In genomic region chr9:133367221-133367620, GRCh38 we compare ENCODE assay signal across 16 cellular contexts. TPM values are rescaled to one million over a fixed set of nuclear protein-coding genes. Genes with fewer than 3 reads are reported as not detected.
DNase-seq lines count a peak whose midpoint lies in the region; ATAC-seq and TF ChIP-seq lines count a peak whose summit lies in the region.
"Had no signal": no experiment of that assay in that cellular context is flagged by ENCODE, and none has a peak within 500 bp of the region (broad histone marks: within the 10 kb centered on the region; RNA-seq: fewer than 3 reads in every experiment).

No MANE protein-coding gene starts in this region.

- H3K27ac Mint-ChIP-seq in activated naive CD8-positive, alpha-beta T cell treated with anti-CD3 and anti-CD28 coated beads, Interleukin-2, amount 10 ng/mL, durations not matched to agents 7 days and 5 days = peak overlapping the region; percentile 53
- H3K27ac Mint-ChIP-seq in activated naive CD8-positive, alpha-beta T cell treated with anti-CD3 and anti-CD28 coated beads for 36 hours = no peak overlapping the region

- peaks cover 63 to 78% (median 71%) of the 10 kb centered on the region in 4 donors for H3K36me3 ChIP-seq in stomach

- no peak overlapping the region for H3K4me3 Mint-ChIP-seq in activated naive CD8-positive, alpha-beta T cell treated with anti-CD3 and anti-CD28 coated beads, Interleukin-2, amount 10 ng/mL, durations not matched to agents 7 days and 5 days
- no peak overlapping the region for H3K4me3 Mint-ChIP-seq in activated naive CD8-positive, alpha-beta T cell treated with anti-CD3 and anti-CD28 coated beads for 36 hours
- H3K4me3 Mint-ChIP-seq: IgD-negative memory B cell had no signal

- peaks cover 39% of the 10 kb centered on the region for H3K36me3 Mint-ChIP-seq in activated naive CD8-positive, alpha-beta T cell treated with anti-CD3 and anti-CD28 coated beads, Interleukin-2, amount 10 ng/mL, durations not matched to agents 7 days and 5 days
- H3K36me3 Mint-ChIP-seq in activated naive CD8-positive, alpha-beta T cell treated with anti-CD3 and anti-CD28 coated beads for 36 hours = peaks cover 40% of the 10 kb centered on the region
- H3K36me3 Mint-ChIP-seq: IgD-negative memory B cell had no signal

- ATAC-seq in activated naive CD8-positive, alpha-beta T cell treated with anti-CD3 and anti-CD28 coated beads, Interleukin-2, amount 10 ng/mL, durations not matched to agents 7 days and 5 days (ENCODE audit: low read depth) = no peak
- ATAC-seq in HG02970 (IDR thresholded peaks at IDR 0.05; ENCODE audit: low FRiP score, unreplicated experiment) = no peak

- intact Hi-C loops in stomach (cut with DNase I; ENCODE audit: low total_unique reads) = no loop called here

- H3K9me3 Mint-ChIP-seq in activated naive CD8-positive, alpha-beta T cell treated with anti-CD3 and anti-CD28 coated beads, Interleukin-2, amount 10 ng/mL, durations not matched to agents 7 days and 5 days = no peaks in the 10 kb centered on the region
- no peaks in the 10 kb centered on the region for H3K9me3 Mint-ChIP-seq in activated naive CD8-positive, alpha-beta T cell treated with anti-CD3 and anti-CD28 coated beads for 36 hours
- H3K9me3 Mint-ChIP-seq: CD4-positive, alpha-beta memory T cell; IgD-negative memory B cell had no signal

- peaks cover 42% of the 10 kb centered on the region for H3K4me1 Mint-ChIP-seq in activated naive CD8-positive, alpha-beta T cell treated with anti-CD3 and anti-CD28 coated beads, Interleukin-2, amount 10 ng/mL, durations not matched to agents 7 days and 5 days
- H3K4me1 Mint-ChIP-seq in activated naive CD8-positive, alpha-beta T cell treated with anti-CD3 and anti-CD28 coated beads for 36 hours = peaks cover 43% of the 10 kb centered on the region

- TF ChIP-seq EP300 in stomach (IDR thresholded peaks at IDR 0.05) = no peak

- TF ChIP-seq POLR2A in stomach (IDR thresholded peaks at IDR 0.05) = no peak

- peak overlapping the region; percentile 67 for H3K27ac ChIP-seq in epithelial cell of prostate
- H3K27ac ChIP-seq in stomach = peak overlapping the region in 4 of 5 donors; percentile 60 to 75 (median 68)

- no peaks in the 10 kb centered on the region for H3K27me3 ChIP-seq in stomach

- no peak for DNase-seq in activated naive CD8-positive, alpha-beta T cell treated with anti-CD3 and anti-CD28 coated beads, Interleukin-2, amount 10 ng/mL, durations not matched to agents 7 days and 5 days
- no peak for DNase-seq in activated naive CD8-positive, alpha-beta T cell treated with anti-CD3 and anti-CD28 coated beads for 36 hours
- no peak for DNase-seq in epithelial cell of prostate (ENCODE audit: low read depth, low spot score)
- DNase-seq in stomach = no peak
- DNase-seq in NCI-H2171 (lab: John Stamatoyannopoulos, UW) = no peak
- DNase-seq: DMS79; NCI-H187 treated with DMSO at 0.1 percent for 48 hours; NCI-H2171 treated with DMSO at 0.1 percent for 48 hours; NCI-H446 treated with DMSO at 0.1 percent for 48 hours; NK-92 treated with Interleukin-12 subunit alpha and Interleukin-12 subunit beta, amount 100 ng/mL, for 24 hours; SHP77 treated with DMSO at 0.1 percent for 48 hours had no signal

- H3K4me3 ChIP-seq in stomach = no peak overlapping the region
- H3K4me3 ChIP-seq: HAP-1 had no signal

- no peak for TF ChIP-seq CTCF in stomach (IDR thresholded peaks at IDR 0.05)

- H3K4me1 ChIP-seq in stomach = peaks cover 51 to 77% (median 58%) of the 10 kb centered on the region in 4 donors
- H3K4me1 ChIP-seq: HAP-1 had no signal

- H3K27me3 Mint-ChIP-seq in activated naive CD8-positive, alpha-beta T cell treated with anti-CD3 and anti-CD28 coated beads, Interleukin-2, amount 10 ng/mL, durations not matched to agents 7 days and 5 days = no peaks in the 10 kb centered on the region
- no peaks in the 10 kb centered on the region for H3K27me3 Mint-ChIP-seq in activated naive CD8-positive, alpha-beta T cell treated with anti-CD3 and anti-CD28 coated beads for 36 hours
- H3K27me3 Mint-ChIP-seq: CD4-positive, alpha-beta memory T cell; IgD-negative memory B cell had no signal

- POLR2A ChIA-PET in activated naive CD8-positive, alpha-beta T cell treated with anti-CD3 and anti-CD28 coated beads, Interleukin-2, amount 10 ng/mL, durations not matched to agents 7 days and 5 days (lab: Charles Lee) = interaction anchor here (1.0 to 2.0 kb wide), 2 partner anchors 11 to 111 kb away, joined by 3 to 6 read pairs; partner anchors contain the start of genes SLC2A6, SURF1 and SURF2

- no peaks in the 10 kb centered on the region for H3K9me3 ChIP-seq in stomach
- H3K9me3 ChIP-seq: HAP-1 had no signal

- 77 to 89% (median 86%) methylated on average over 17 to 22 of the region's 22 CpGs for WGBS in stomach, 5 donors

RNA-seq across cellular contexts. Expression of gene SURF4, which starts 8.6 kb away (rescaled TPM):
- 100 to 1,000 TPM; 160 to 161 TPM for total RNA-seq in activated naive CD8-positive, alpha-beta T cell treated with anti-CD3 and anti-CD28 coated beads, Interleukin-2, amount 10 ng/mL, durations not matched to agents 7 days and 5 days
- total RNA-seq in activated naive CD8-positive, alpha-beta T cell treated with anti-CD3 and anti-CD28 coated beads for 36 hours = 100 to 1,000 TPM; 197 to 198 TPM
- 100 to 1,000 TPM; 123 to 200 (median 147) TPM for total RNA-seq in stomach
- 10 to 100 TPM; 26.4 to 57.0 (median 42.4) TPM for polyA plus RNA-seq in stomach

RNA-seq across cellular contexts. Expression of gene STKLD1, which starts 8.9 kb away (rescaled TPM):
- under 1 TPM; 0.17 to 0.91 TPM for total RNA-seq in activated naive CD8-positive, alpha-beta T cell treated with anti-CD3 and anti-CD28 coated beads, Interleukin-2, amount 10 ng/mL, durations not matched to agents 7 days and 5 days
- total RNA-seq in activated naive CD8-positive, alpha-beta T cell treated with anti-CD3 and anti-CD28 coated beads for 36 hours = under 1 TPM; 0.16 to 0.31 TPM
- not detected for total RNA-seq in stomach
- 1 to 10 TPM; 1.3 to 2.6 (median 1.9) TPM for polyA plus RNA-seq in stomach
- total RNA-seq: HT1080 had no signal

RNA-seq across cellular contexts. Expression of gene SURF2, which starts 10.9 kb away (rescaled TPM):
- total RNA-seq in activated naive CD8-positive, alpha-beta T cell treated with anti-CD3 and anti-CD28 coated beads, Interleukin-2, amount 10 ng/mL, durations not matched to agents 7 days and 5 days = 10 to 100 TPM; 16.2 to 17.0 TPM
- 10 to 100 TPM; 30.7 to 32.2 TPM for total RNA-seq in activated naive CD8-positive, alpha-beta T cell treated with anti-CD3 and anti-CD28 coated beads for 36 hours
- 10 to 100 TPM in 2 of 5 donors, 1 to 10 TPM in 3; 1.8 to 75.3 (median 7.1) TPM for total RNA-seq in stomach
- 10 to 100 TPM; 45.4 to 54.4 (median 47.1) TPM for polyA plus RNA-seq in stomach

RNA-seq across cellular contexts. Expression of gene SURF1, which starts 10.9 kb away (rescaled TPM):
- 10 to 100 TPM; 40.6 to 41.9 TPM for total RNA-seq in activated naive CD8-positive, alpha-beta T cell treated with anti-CD3 and anti-CD28 coated beads, Interleukin-2, amount 10 ng/mL, durations not matched to agents 7 days and 5 days
- 10 to 100 TPM; 25.4 to 26.6 TPM for total RNA-seq in activated naive CD8-positive, alpha-beta T cell treated with anti-CD3 and anti-CD28 coated beads for 36 hours
- total RNA-seq in stomach = 10 to 100 TPM in 3 of 5 donors, 1 to 10 TPM in 2; 1.7 to 46.9 (median 22.6) TPM
- 100 to 1,000 TPM in 1 of 3 donors, 10 to 100 TPM in 2; 92.5 to 118 (median 95.5) TPM for polyA plus RNA-seq in stomach

RNA-seq across cellular contexts. Expression of gene RPL7A, which starts 19.2 kb away (rescaled TPM):
- total RNA-seq in activated naive CD8-positive, alpha-beta T cell treated with anti-CD3 and anti-CD28 coated beads, Interleukin-2, amount 10 ng/mL, durations not matched to agents 7 days and 5 days = 1,000 to 10,000 TPM; 1,843 to 1,855 TPM
- 1,000 to 10,000 TPM; 3,142 to 3,195 TPM for total RNA-seq in activated naive CD8-positive, alpha-beta T cell treated with anti-CD3 and anti-CD28 coated beads for 36 hours
- total RNA-seq in stomach = 1,000 to 10,000 TPM in 4 of 5 donors, 100 to 1,000 TPM in 1; 809 to 1,438 (median 1,206) TPM
- 1,000 to 10,000 TPM; 3,101 to 4,243 (median 3,368) TPM for polyA plus RNA-seq in stomach
